8 cellular contexts compared by ENCODE assay signal in genomic region chr18:54119524-54120019, GRCh38.
A peak's percentile ranks its signal among the peaks of the same experiment; 100 is the strongest.
DNase-seq lines count a peak whose midpoint lies in the region; ATAC-seq and TF ChIP-seq lines count a peak whose summit lies in the region.

No MANE protein-coding gene starts in this region.

- H3K4me3 ChIP-seq in NT2/D1 (ENCODE audit: insufficient read length, low read depth) (no peak overlapping the region), body of pancreas (no peak overlapping the region)

- no peaks in the 10 kb centered on the region for H3K36me3 Mint-ChIP-seq in activated naive CD4-positive, alpha-beta T cell treated with anti-CD3 and anti-CD28 coated beads for 36 hours (ENCODE audit: low read depth)
- H3K36me3 Mint-ChIP-seq in stimulated activated naive B cell treated with anti-CD40 and anti-IgM and Interleukin-4, amounts not matched to agents 10 μg/mL and 1 μg/mL and 100 μg/mL, for 72 hours, result no peaks in the 10 kb centered on the region

- peak; percentile 95 for ATAC-seq in GM21619 (IDR thresholded peaks at IDR 0.05; ENCODE audit: unreplicated experiment)
- ATAC-seq in body of pancreas, result peak; percentile 81
- ATAC-seq in stimulated activated naive B cell treated with anti-CD40 and anti-IgM and Interleukin-4, amounts not matched to agents 10 μg/mL and 1 μg/mL and 100 μg/mL, for 72 hours (replicated peaks), result peak; percentile 75 to 88

- H3K27ac Mint-ChIP-seq in activated naive CD4-positive, alpha-beta T cell treated with anti-CD3 and anti-CD28 coated beads for 36 hours, result no peak overlapping the region
- H3K27ac Mint-ChIP-seq in stimulated activated naive B cell treated with anti-CD40 and anti-IgM and Interleukin-4, amounts not matched to agents 10 μg/mL and 1 μg/mL and 100 μg/mL, for 72 hours, result no peak overlapping the region

- peak; percentile 17 for DNase-seq in activated naive CD4-positive, alpha-beta T cell treated with anti-CD3 and anti-CD28 coated beads for 36 hours
- DNase-seq in activated naive CD4-positive, alpha-beta T cell (lab: John Stamatoyannopoulos, UW), result no peak
- DNase-seq in HT1080 (ENCODE audit: low read depth) (peak; percentile 56), NT2/D1 (ENCODE audit: low read depth, low spot score) (peak; percentile 39), body of pancreas (peak in 3 of 4 donors; percentile 7 to 47 (median 21)), iPS-NIHi7 (ENCODE audit: extremely low spot score) (peak; percentile 41)
- peak; percentile 7 for DNase-seq in stimulated activated naive B cell treated with anti-CD40 and anti-IgM and Interleukin-4, amounts not matched to agents 10 μg/mL and 1 μg/mL and 100 μg/mL, for 72 hours

- H3K4me1 ChIP-seq in NT2/D1 (ENCODE audit: insufficient read depth, insufficient read length) (no peaks in the 10 kb centered on the region), body of pancreas (no peaks in the 10 kb centered on the region)

- no peaks in the 10 kb centered on the region for H3K9me3 Mint-ChIP-seq in activated naive CD4-positive, alpha-beta T cell treated with anti-CD3 and anti-CD28 coated beads for 36 hours
- no peaks in the 10 kb centered on the region for H3K9me3 Mint-ChIP-seq in stimulated activated naive B cell treated with anti-CD40 and anti-IgM and Interleukin-4, amounts not matched to agents 10 μg/mL and 1 μg/mL and 100 μg/mL, for 72 hours

- peaks cover 2% of the 10 kb centered on the region for H3K4me1 Mint-ChIP-seq in activated naive CD4-positive, alpha-beta T cell treated with anti-CD3 and anti-CD28 coated beads for 36 hours (ENCODE audit: low read depth)
- peaks cover 2 to 8% of the 10 kb centered on the region in 2 donors for H3K4me1 Mint-ChIP-seq in stimulated activated naive B cell treated with anti-CD40 and anti-IgM and Interleukin-4, amounts not matched to agents 10 μg/mL and 1 μg/mL and 100 μg/mL, for 72 hours

- CTCF ChIA-PET in activated naive CD4-positive, alpha-beta T cell treated with anti-CD3 and anti-CD28 coated beads for 36 hours (lab: Charles Lee), result interaction anchor here (0.6 to 3.5 kb wide), 15 partner anchors 9 to 550 kb away, joined by 3 to 18 read pairs (median 4); no protein-coding TSS in a partner anchor

- H3K9me3 ChIP-seq in NT2/D1 (ENCODE audit: insufficient read depth, low read length) (no peaks in the 10 kb centered on the region), body of pancreas (no peaks in the 10 kb centered on the region)

- H3K27me3 ChIP-seq in NT2/D1 (ENCODE audit: insufficient read depth, insufficient read length) (no peaks in the 10 kb centered on the region), body of pancreas (no peaks in the 10 kb centered on the region)

- 18 to 20% methylated on average over 6 of the region's 6 CpGs for WGBS in body of pancreas, 2 donors

- no peak overlapping the region for H3K27ac ChIP-seq in body of pancreas

- H3K4me3 Mint-ChIP-seq in activated naive CD4-positive, alpha-beta T cell treated with anti-CD3 and anti-CD28 coated beads for 36 hours, result peak overlapping the region; percentile 48
- peak overlapping the region; percentile 68 to 77 for H3K4me3 Mint-ChIP-seq in stimulated activated naive B cell treated with anti-CD40 and anti-IgM and Interleukin-4, amounts not matched to agents 10 μg/mL and 1 μg/mL and 100 μg/mL, for 72 hours

- no peak for TF ChIP-seq POLR2A in body of pancreas (IDR thresholded peaks at IDR 0.05)

- intact Hi-C loops in activated naive CD4-positive, alpha-beta T cell treated with anti-CD3 and anti-CD28 coated beads for 36 hours (cut with micrococcal nuclease), result loop anchor here (1.0 kb wide), 3 partner anchors 210 to 551 kb away; no protein-coding TSS in a partner anchor
- intact Hi-C loops in body of pancreas (cut with DNase I), result no loop called here

- no peaks in the 10 kb centered on the region for H3K27me3 Mint-ChIP-seq in activated naive CD4-positive, alpha-beta T cell treated with anti-CD3 and anti-CD28 coated beads for 36 hours (ENCODE audit: low read depth)
- H3K27me3 Mint-ChIP-seq in stimulated activated naive B cell treated with anti-CD40 and anti-IgM and Interleukin-4, amounts not matched to agents 10 μg/mL and 1 μg/mL and 100 μg/mL, for 72 hours, result peaks cover 9 to 18% of the 10 kb centered on the region in 2 donors

- no peak overlapping the region for H3K9ac ChIP-seq in NT2/D1 (ENCODE audit: insufficient read length, low read depth)

- TF ChIP-seq CTCF in body of pancreas (IDR thresholded peaks at IDR 0.05), result peak; percentile 25 to 72 (median 65)

- H3K36me3 ChIP-seq in NT2/D1 (ENCODE audit: insufficient read depth, insufficient read length, low read length) (no peaks in the 10 kb centered on the region), body of pancreas (replicated peaks in 1 of 2; ENCODE audit: insufficient read depth in 1 of 2, low read depth in 2 of 2) (no peaks in the 10 kb centered on the region)

Comparison
In these comparisons a context has a peak if more than half of its experiments do, and no peak if none do; other contexts are left out.
1. DNase-seq: peak in activated naive CD4-positive, alpha-beta T cell treated with anti-CD3 and anti-CD28 coated beads for 36 hours (single experiment), HT1080 (single experiment), NT2/D1 (single experiment), body of pancreas (3 of 4), iPS-NIHi7 (single experiment) and stimulated activated naive B cell treated with anti-CD40 and anti-IgM and Interleukin-4, amounts not matched to agents 10 μg/mL and 1 μg/mL and 100 μg/mL, for 72 hours (single experiment); none in activated naive CD4-positive, alpha-beta T cell (0 of 4).
2. Peak in every context shown above with its lines, with median percentiles within 50 percentile points of each other: ATAC-seq.